8 cellular contexts compared by ENCODE assay signal in the genomic region with DNA sequence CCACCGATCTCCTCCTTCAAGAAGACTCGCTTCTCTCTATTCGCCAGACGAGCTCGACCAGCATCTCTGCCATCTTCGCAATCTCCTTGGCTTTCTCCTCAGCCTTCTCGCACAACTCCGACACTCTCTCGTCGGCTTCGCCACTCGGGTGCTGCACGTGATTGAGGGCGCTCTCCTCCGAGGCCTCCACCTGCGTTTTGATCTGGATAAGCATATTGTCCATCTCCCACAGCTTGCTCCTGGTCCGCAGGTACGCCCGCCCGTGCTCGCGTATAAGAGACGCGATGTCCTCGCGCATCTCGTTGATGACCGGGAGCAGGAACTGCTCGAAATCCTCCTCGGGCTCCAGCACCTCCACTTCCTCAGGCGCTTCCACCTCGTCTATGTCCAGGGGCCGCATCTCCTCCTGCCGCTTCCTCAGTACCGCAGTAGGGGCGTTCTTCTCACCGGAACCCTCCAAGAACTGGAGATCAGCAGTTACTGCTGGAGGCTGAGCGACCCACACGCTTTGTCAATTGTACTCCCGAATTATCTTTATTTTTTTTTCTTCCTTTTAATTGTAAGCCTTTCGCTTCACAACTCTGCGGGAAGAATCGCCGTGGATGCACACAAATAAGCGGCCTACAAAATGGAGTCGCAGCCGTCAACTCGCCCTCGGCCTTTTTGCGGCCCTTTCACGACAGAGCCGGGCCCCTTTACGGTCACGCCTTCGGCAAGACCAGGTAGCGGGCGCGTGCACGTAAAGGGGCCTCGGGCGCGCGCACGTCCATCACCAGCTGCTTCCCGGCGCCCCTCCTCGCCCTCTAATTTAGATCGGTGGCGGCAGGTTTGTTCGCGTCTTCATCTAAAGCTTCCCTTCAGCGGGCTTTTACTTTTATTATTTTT. TPM values are rescaled to one million over a fixed set of nuclear protein-coding genes. Genes with fewer than 3 reads are reported as not detected.
A peak's percentile ranks its signal among the peaks of the same experiment; 100 is the strongest.
DNase-seq lines count a peak whose midpoint lies in the region; ATAC-seq and TF ChIP-seq lines count a peak whose summit lies in the region.

MRFAP1L1 (minus strand) TSS at position 636 of the 885 bp plus-strand sequence; CDS start at position 400, 236 bp downstream.

- no peaks in the 10 kb centered on the region for H3K27me3 ChIP-seq in BE2C

- no peaks in the 10 kb centered on the region; the same call in none of the 2 replicates for H3K9me3 ChIP-seq in BE2C

- peaks cover 3% of the 10 kb centered on the region; the same call in 1 of the 2 replicates for H3K4me1 ChIP-seq in BE2C

- peak within 1 kb of the TSS; percentile 86 for H3K4me3 ChIP-seq in BE2C (ENCODE audit: low read depth, low read length)

- no peak for TF ChIP-seq CTCF in BE2C (IDR thresholded peaks at IDR 0.05; ENCODE audit: low read depth, low read length)

- peak; percentile 66 for ATAC-seq in HG03520 (IDR thresholded peaks at IDR 0.05; ENCODE audit: unreplicated experiment)

- DNase-seq in BE2C (peak; percentile 97), GM19240 (ENCODE audit: insufficient read length, low spot score) (peak; percentile 83), NCI-H69 (lab: John Stamatoyannopoulos, UW) (peak; percentile 97), dedifferentiated amniotic fluid mesenchymal stem cell (ENCODE audit: extremely low spot score) (peak; percentile 98), left kidney (ENCODE audit: low read depth, low spot score) (peak; percentile 99)
- peak; percentile 96 for DNase-seq in activated CD4-positive, alpha-beta T cell treated with anti-CD3 and anti-CD28 coated beads, Interleukin-2, amount 50 U/mL, for 1 hour
- peak; percentile 96 for DNase-seq in stimulated activated CD4-positive, alpha-beta T cell treated with anti-CD3 and anti-CD28 coated beads, Interleukin-1b, Interleukin-23, amount 100 ng/mL, for 48 hours

- H3K36me3 ChIP-seq in BE2C: peaks cover 32% of the 10 kb centered on the region

RNA-seq across cellular contexts. Expression of gene MRFAP1L1, which starts in this region (rescaled TPM):
- polyA plus RNA-seq in BE2C (2012; ENCODE audit: insufficient read depth, insufficient read length, low read depth): 120 TPM

Comparison
In these comparisons a context has a peak if more than half of its experiments do, and no peak if none do; other contexts are left out.
1. Peak in every context shown above with its lines: DNase-seq, ATAC-seq and H3K4me3 ChIP-seq.